1 cellular context compared by ENCODE assay signal in the genomic region with DNA sequence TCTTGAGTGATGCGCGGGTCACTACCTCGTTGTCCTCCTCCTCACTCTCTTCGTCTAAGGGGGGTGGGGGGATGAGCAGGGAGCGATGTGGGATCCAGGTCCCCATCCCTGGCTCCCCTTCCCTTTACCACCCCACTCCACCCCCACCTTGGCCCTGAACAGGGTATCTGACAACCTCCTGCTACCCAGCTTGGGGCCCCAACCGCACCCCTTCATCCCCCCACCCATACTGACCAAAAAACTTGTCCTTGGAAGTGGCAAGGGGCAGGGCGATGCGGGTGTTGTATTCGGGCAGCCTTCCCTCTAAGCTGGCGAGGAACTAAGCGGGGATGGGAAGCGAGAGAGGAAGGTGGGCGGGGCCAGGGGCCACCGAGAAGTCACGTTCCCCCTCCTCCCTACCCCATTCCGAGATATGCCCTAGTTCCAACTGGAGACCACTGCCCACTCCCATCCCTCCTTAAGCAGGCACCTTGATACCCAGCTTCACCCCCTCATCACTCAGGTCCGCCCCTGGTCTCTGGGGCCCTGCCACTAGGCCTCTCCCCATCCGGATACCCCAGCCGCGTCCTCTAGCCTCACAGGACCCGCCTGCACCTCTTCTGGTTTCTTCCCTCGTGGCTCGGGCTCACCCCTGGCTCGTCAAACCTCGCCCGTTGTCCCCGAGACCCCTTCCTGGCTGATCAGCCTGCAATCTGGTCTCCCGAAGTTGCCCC.
TF ChIP-seq lines count a peak whose summit lies in the region.

No MANE protein-coding gene starts in this region.

TF ChIP-seq in K562, 482 proteins besides CTCF, POLR2A, EP300 and RAD21:
- TF ChIP-seq GATAD2B (IDR thresholded peaks at IDR 0.05; ENCODE audit: borderline replicate concordance) (no peak), KLF16 (IDR thresholded peaks at IDR 0.05) (no peak), ZKSCAN1 (IDR thresholded peaks at IDR 0.05; ENCODE audit: low read depth, low read length) (no peak), HDAC3 (IDR thresholded peaks at IDR 0.05; ENCODE audit: borderline replicate concordance, partially characterized antibody) (no peak), NCOA4 (IDR thresholded peaks at IDR 0.05; ENCODE audit: partially characterized antibody) (no peak), ZNF507 (tag; conservative IDR thresholded peaks at IDR 0.05) (no peak), CSDE1 (IDR thresholded peaks at IDR 0.05) (no peak), ZNF134 (CRISPR knock-in tag; conservative IDR thresholded peaks at IDR 0.05) (no peak), MXI1 (IDR thresholded peaks at IDR 0.05; ENCODE audit: low read depth, low read length) (no peak)
- TF ChIP-seq, protein P1, sequence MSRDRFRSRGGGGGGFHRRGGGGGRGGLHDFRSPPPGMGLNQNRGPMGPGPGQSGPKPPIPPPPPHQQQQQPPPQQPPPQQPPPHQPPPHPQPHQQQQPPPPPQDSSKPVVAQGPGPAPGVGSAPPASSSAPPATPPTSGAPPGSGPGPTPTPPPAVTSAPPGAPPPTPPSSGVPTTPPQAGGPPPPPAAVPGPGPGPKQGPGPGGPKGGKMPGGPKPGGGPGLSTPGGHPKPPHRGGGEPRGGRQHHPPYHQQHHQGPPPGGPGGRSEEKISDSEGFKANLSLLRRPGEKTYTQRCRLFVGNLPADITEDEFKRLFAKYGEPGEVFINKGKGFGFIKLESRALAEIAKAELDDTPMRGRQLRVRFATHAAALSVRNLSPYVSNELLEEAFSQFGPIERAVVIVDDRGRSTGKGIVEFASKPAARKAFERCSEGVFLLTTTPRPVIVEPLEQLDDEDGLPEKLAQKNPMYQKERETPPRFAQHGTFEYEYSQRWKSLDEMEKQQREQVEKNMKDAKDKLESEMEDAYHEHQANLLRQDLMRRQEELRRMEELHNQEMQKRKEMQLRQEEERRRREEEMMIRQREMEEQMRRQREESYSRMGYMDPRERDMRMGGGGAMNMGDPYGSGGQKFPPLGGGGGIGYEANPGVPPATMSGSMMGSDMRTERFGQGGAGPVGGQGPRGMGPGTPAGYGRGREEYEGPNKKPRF (IDR thresholded peaks at IDR 0.05; ENCODE audit: low read depth, low read length) = no peak
- TF ChIP-seq, protein P2, sequence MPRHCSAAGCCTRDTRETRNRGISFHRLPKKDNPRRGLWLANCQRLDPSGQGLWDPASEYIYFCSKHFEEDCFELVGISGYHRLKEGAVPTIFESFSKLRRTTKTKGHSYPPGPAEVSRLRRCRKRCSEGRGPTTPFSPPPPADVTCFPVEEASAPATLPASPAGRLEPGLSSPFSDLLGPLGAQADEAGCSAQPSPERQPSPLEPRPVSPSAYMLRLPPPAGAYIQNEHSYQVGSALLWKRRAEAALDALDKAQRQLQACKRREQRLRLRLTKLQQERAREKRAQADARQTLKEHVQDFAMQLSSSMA (CRISPR knock-in tag; IDR thresholded peaks at IDR 0.05) = no peak
TF ChIP-seq in K562: peak in this region for 0.
